ENCODE assay signal across 1 cellular context in genomic region chr11:68412593-68413475, GRCh38.
TF ChIP-seq lines count a peak whose summit lies in the region.

No MANE protein-coding gene starts in this region.

TF ChIP-seq in GM12878, 131 proteins besides CTCF, POLR2A, EP300 and RAD21 (continues in another document):
- no peak for TF ChIP-seq CHD1 (IDR thresholded peaks at IDR 0.05; ENCODE audit: low read depth, low read length)
- peak; percentile 99 for TF ChIP-seq BHLHE40 (IDR thresholded peaks at IDR 0.05; ENCODE audit: borderline replicate concordance in 1 of 2, low read depth in 2 of 2, low read length in 1 of 2)
- peak; percentile 44; the same call in 1 of the 2 replicates for TF ChIP-seq CHD2 (IDR thresholded peaks at IDR 0.05; ENCODE audit: borderline replicate concordance, low read depth, low read length)
- TF ChIP-seq SMAD1 (IDR thresholded peaks at IDR 0.05; ENCODE audit: low read depth, partially characterized antibody): no peak
- peak; percentile 98 for TF ChIP-seq RUNX3 (IDR thresholded peaks at IDR 0.05; ENCODE audit: low read length)
- TF ChIP-seq SUPT20H (IDR thresholded peaks at IDR 0.05; ENCODE audit: borderline replicate concordance, control insufficient read depth, low read depth, low read length): no peak
- no peak for TF ChIP-seq ZSCAN29 (IDR thresholded peaks at IDR 0.05)
- no peak for TF ChIP-seq BRCA1 (IDR thresholded peaks at IDR 0.05; ENCODE audit: low read depth, low read length)
- TF ChIP-seq RCOR1 (conservative IDR thresholded peaks at IDR 0.05; ENCODE audit: low read depth, low read length): no peak
- 0 out of 4 replicates have a peak, but pooled peaks of 1 of the 2 experiments have one; percentile 37 for TF ChIP-seq ETV6 (conservative IDR thresholded peaks at IDR 0.05 in 1 of 2, IDR thresholded peaks at IDR 0.05 in 1 of 2; ENCODE audit: borderline replicate concordance in 1 of 2, low read depth in 1 of 2)
- no peak for TF ChIP-seq ZNF24 (IDR thresholded peaks at IDR 0.05)
- no peak for TF ChIP-seq CEBPZ (IDR thresholded peaks at IDR 0.05; ENCODE audit: low read depth, low read length)
- peak; percentile 98 for TF ChIP-seq BCL11A (IDR thresholded peaks at IDR 0.05; ENCODE audit: low read depth, low read length)
- TF ChIP-seq RFX5 (IDR thresholded peaks at IDR 0.05; ENCODE audit: low read depth, low read length): no peak
- peak; percentile 42; the same call in 1 of the 2 replicates for TF ChIP-seq JUND (IDR thresholded peaks at IDR 0.05; ENCODE audit: low read depth, low read length)
- TF ChIP-seq IKZF2 (IDR thresholded peaks at IDR 0.05): peak; percentile 64 to 83
- TF ChIP-seq REST (IDR thresholded peaks at IDR 0.05; ENCODE audit: low read depth, low read length): no peak
- TF ChIP-seq WRNIP1 (IDR thresholded peaks at IDR 0.05; ENCODE audit: borderline replicate concordance, low read depth, low read length): no peak
- peak; percentile 65 for TF ChIP-seq CREB1 (IDR thresholded peaks at IDR 0.05; ENCODE audit: low read depth)
- TF ChIP-seq TCF7 (IDR thresholded peaks at IDR 0.05; ENCODE audit: borderline replicate concordance): no peak
- TF ChIP-seq EGR1 (IDR thresholded peaks at IDR 0.05; ENCODE audit: borderline replicate concordance in 1 of 2, low read depth in 2 of 2, low read length in 2 of 2): no peak
- TF ChIP-seq GATAD2B (conservative IDR thresholded peaks at IDR 0.05; ENCODE audit: low read depth): peak; percentile 52
- TF ChIP-seq ELK1 (IDR thresholded peaks at IDR 0.05; ENCODE audit: low read depth, low read length): no peak
- TF ChIP-seq BCL3 (IDR thresholded peaks at IDR 0.05; ENCODE audit: borderline replicate concordance, insufficient read depth, low read depth, low read length, poor library complexity, severe bottlenecking): peak; percentile 54
- TF ChIP-seq SIN3A (IDR thresholded peaks at IDR 0.05; ENCODE audit: low read depth, low read length): no peak
- no peak for TF ChIP-seq MYC (IDR thresholded peaks at IDR 0.05; ENCODE audit: insufficient read depth, insufficient read length, insufficient replicate concordance, low read length, severe bottlenecking)
- TF ChIP-seq E4F1 (IDR thresholded peaks at IDR 0.05; ENCODE audit: borderline replicate concordance, partially characterized antibody): no peak
- peak; percentile 68 for TF ChIP-seq NR2F1 (conservative IDR thresholded peaks at IDR 0.05)
- TF ChIP-seq SMAD5 (IDR thresholded peaks at IDR 0.05; ENCODE audit: low read depth): no peak
- TF ChIP-seq CBFB (IDR thresholded peaks at IDR 0.05; ENCODE audit: low read depth): peak; percentile 96
- peak; percentile 60 for TF ChIP-seq MEF2B (IDR thresholded peaks at IDR 0.05; ENCODE audit: partially characterized antibody, poor library complexity, severe bottlenecking)
- peak; percentile 89 for TF ChIP-seq PAX5 (IDR thresholded peaks at IDR 0.05; ENCODE audit: borderline replicate concordance, low read depth, low read length)
- no peak for TF ChIP-seq POLR2AphosphoS2 (IDR thresholded peaks at IDR 0.05; ENCODE audit: low read depth, low read length)
- peak; percentile 96 for TF ChIP-seq POU2F2 (IDR thresholded peaks at IDR 0.05; ENCODE audit: borderline replicate concordance, low read depth, low read length)
- TF ChIP-seq BACH1 (IDR thresholded peaks at IDR 0.05; ENCODE audit: borderline replicate concordance): peak; percentile 63; the same call in 1 of the 2 replicates
- no peak for TF ChIP-seq CBX3 (IDR thresholded peaks at IDR 0.05; ENCODE audit: borderline replicate concordance, low read depth)
- TF ChIP-seq CBX5 (IDR thresholded peaks at IDR 0.05; ENCODE audit: low read depth): no peak
- no peak for TF ChIP-seq HDAC6 (IDR thresholded peaks at IDR 0.05; ENCODE audit: unreplicated experiment)
- no peak for TF ChIP-seq NFXL1 (IDR thresholded peaks at IDR 0.05; ENCODE audit: borderline replicate concordance)
- 0 out of 2 replicates have a peak, but pooled peaks have one; percentile 36 for TF ChIP-seq MEF2A (IDR thresholded peaks at IDR 0.05; ENCODE audit: insufficient read depth, low read depth, low read length)
- TF ChIP-seq ZBED1 (IDR thresholded peaks at IDR 0.05; ENCODE audit: borderline replicate concordance): peak; percentile 56; the same call in 1 of the 2 replicates
- TF ChIP-seq RAD51 (IDR thresholded peaks at IDR 0.05): peak; percentile 90
- TF ChIP-seq ZBTB11 (CRISPR knock-in tag; IDR thresholded peaks at IDR 0.05): no peak
- no peak for TF ChIP-seq HDGF (IDR thresholded peaks at IDR 0.05)
- TF ChIP-seq RELA (IDR thresholded peaks at IDR 0.05; ENCODE audit: borderline replicate concordance, partially characterized antibody): peak; percentile 40
- peak; percentile 59; the same call in 1 of the 2 replicates for TF ChIP-seq RELB (IDR thresholded peaks at IDR 0.05; ENCODE audit: low read depth)
- peak; percentile 93 for TF ChIP-seq PBX3 (IDR thresholded peaks at IDR 0.05; ENCODE audit: insufficient replicate concordance, low read depth, low read length)
- TF ChIP-seq ZNF384 (IDR thresholded peaks at IDR 0.05; ENCODE audit: borderline replicate concordance, low read depth, low read length): no peak
